In the genomic region with DNA sequence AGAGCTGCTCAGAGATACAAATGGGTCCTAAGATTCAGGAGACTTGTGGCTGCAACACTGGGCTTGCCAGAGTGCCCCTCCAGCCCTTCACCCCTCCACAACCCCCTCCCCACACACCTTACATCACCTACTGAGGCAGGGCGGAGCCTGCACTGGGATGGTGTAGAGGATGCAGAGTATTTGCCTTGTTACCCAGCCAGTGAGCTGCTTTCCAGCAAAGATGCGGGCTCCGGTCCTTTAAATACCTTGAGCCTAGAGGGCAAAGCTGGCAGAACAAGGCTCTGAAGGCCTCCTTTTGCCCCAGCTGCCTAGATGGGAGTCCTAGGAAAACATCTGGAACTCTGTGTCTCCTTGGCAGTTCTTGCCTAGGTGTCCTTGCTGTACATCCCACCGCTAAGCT, we compare ENCODE assay signal across 17 cellular contexts. TPM values are rescaled to one million over a fixed set of nuclear protein-coding genes. Genes with fewer than 3 reads are reported as not detected.
"Had no signal": no experiment of that assay in that cellular context is flagged by ENCODE, and none has a peak within 500 bp of the region (broad histone marks: within the 10 kb centered on the region; RNA-seq: fewer than 3 reads in every experiment).

No MANE protein-coding gene starts in this region.

- H3K9me3 ChIP-seq: ovary, psoas muscle, right lobe of liver, sigmoid colon, stomach, thoracic aorta, thyroid gland, upper lobe of left lung, vagina had no signal

- H3K4me1 ChIP-seq: parathyroid adenoma, psoas muscle, sigmoid colon, thyroid gland, tibial nerve, upper lobe of left lung, vagina had no signal

- H3K4me3 ChIP-seq: ovary, psoas muscle, right lobe of liver, sigmoid colon, stomach, thoracic aorta, thyroid gland, tibial nerve, upper lobe of left lung, vagina had no signal

- H3K27me3 ChIP-seq: ovary, right lobe of liver, thyroid gland, upper lobe of left lung, vagina had no signal

- H3K9ac ChIP-seq: parathyroid adenoma had no signal

- H3K27ac ChIP-seq: ovary, parathyroid adenoma, psoas muscle, right lobe of liver, sigmoid colon, stomach, thoracic aorta, thyroid gland, tibial nerve, upper lobe of left lung, vagina had no signal

- DNase-seq: sigmoid colon; small intestine; stimulated activated CD4-positive, alpha-beta T cell treated with anti-CD3 and anti-CD28 coated beads, Interleukin-15, amount 100 ng/mL, for 24 hours; stimulated activated CD4-positive, alpha-beta T cell treated with anti-CD3 and anti-CD28 coated beads, Interleukin-2, amount 100 ng/mL, for 48 hours; stimulated activated CD4-positive, alpha-beta T cell treated with anti-CD3 and anti-CD28 coated beads, Interleukin-4, amount 100 ng/mL, for 24 hours; stomach; trophoblast cell had no signal

- H2AFZ ChIP-seq: parathyroid adenoma had no signal

- H3K36me3 ChIP-seq: ovary, right lobe of liver, sigmoid colon, stomach, thoracic aorta, thyroid gland, tibial nerve, upper lobe of left lung, vagina had no signal

RNA-seq across cellular contexts. Expression of a gene that starts 34.6 kb away (rescaled TPM):
- polyA plus RNA-seq: naive thymus-derived CD8-positive, alpha-beta T cell had no signal

RNA-seq across cellular contexts. Expression of a gene that starts 34.7 kb away (rescaled TPM):
- polyA plus RNA-seq: naive thymus-derived CD8-positive, alpha-beta T cell; ovary; psoas muscle; stomach had no signal
